19 cellular contexts compared by ENCODE assay signal in the genomic region with DNA sequence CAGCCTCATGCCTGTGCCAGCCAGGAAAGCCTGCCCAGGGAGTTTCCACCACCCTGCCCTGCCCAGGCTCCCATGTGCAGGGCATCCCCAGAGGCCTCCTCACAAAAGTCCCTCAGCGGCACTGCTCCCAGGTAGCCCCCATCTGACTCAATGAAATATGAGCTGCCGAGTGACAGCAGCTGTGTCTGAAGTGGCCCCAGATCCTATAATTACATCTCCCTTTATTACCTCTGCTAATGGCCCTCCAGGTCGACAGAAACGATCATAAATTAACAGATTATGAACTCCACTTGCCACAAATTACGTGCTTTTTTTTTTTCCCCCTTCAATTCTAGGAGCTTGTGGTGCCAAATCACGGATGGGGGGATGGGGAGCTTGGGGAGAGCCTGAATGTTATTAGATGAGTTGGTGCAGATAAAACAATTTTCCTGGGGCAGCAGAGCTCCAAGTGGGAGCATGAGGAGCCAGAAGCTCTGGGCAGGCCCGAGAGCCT.
DNase-seq lines count a peak whose midpoint lies in the region; ATAC-seq and TF ChIP-seq lines count a peak whose summit lies in the region.
"Had no signal": no experiment of that assay in that cellular context is flagged by ENCODE, and none has a peak within 500 bp of the region (broad histone marks: within the 10 kb centered on the region; RNA-seq: fewer than 3 reads in every experiment).

No MANE protein-coding gene starts in this region.

- no peak overlapping the region for H3K4me3 ChIP-seq in PC-9
- H3K4me3 ChIP-seq: coronary artery, K562, left ventricle myocardium inferior, uterus had no signal

- H3K4me1 ChIP-seq in foreskin keratinocyte, result no peaks in the 10 kb centered on the region
- H3K4me1 ChIP-seq in PC-9 (replicated peaks; ENCODE audit: insufficient read depth), result no peaks in the 10 kb centered on the region
- H3K4me1 ChIP-seq: left ventricle myocardium inferior, uterus had no signal

- no peak overlapping the region for H2AFZ ChIP-seq in PC-9

- ATAC-seq in foreskin keratinocyte, result peak; percentile 18
- no peak for ATAC-seq in activated T-helper 17 cell treated with anti-CD3 and anti-CD28 coated beads, Interleukin-2, amount 50 U/mL, for 72 hours (replicated peaks)
- ATAC-seq: activated CD4-positive, CD25-positive, alpha-beta regulatory T cell treated with anti-CD3 and anti-CD28 coated beads, Interleukin-2, amount 50 U/mL, for 24 hours; K562; naive thymus-derived CD8-positive, alpha-beta T cell; sciatic nerve had no signal

- no peak overlapping the region for H3K27ac Mint-ChIP-seq in activated T-helper 17 cell treated with anti-CD3 and anti-CD28 coated beads, Interleukin-2, amount 50 U/mL, for 72 hours
- H3K27ac Mint-ChIP-seq: naive thymus-derived CD8-positive, alpha-beta T cell had no signal

- POLR2A ChIA-PET in PC-9 (lab: Charles Lee; ENCODE audit: unreplicated experiment), result no interaction called here

- H3K36me3 ChIP-seq in PC-9 (ENCODE audit: low read depth), result no peaks in the 10 kb centered on the region
- H3K36me3 ChIP-seq: left ventricle myocardium inferior, uterus had no signal

- no peaks in the 10 kb centered on the region for H3K36me3 Mint-ChIP-seq in activated T-helper 17 cell treated with anti-CD3 and anti-CD28 coated beads, Interleukin-2, amount 50 U/mL, for 72 hours (ENCODE audit: low read depth)
- H3K36me3 Mint-ChIP-seq: naive thymus-derived CD8-positive, alpha-beta T cell had no signal

- intact Hi-C loops in PC-9 (cut with micrococcal nuclease; ENCODE audit: unreplicated experiment), result no loop called here

- no peaks in the 10 kb centered on the region for H3K79me2 ChIP-seq in PC-9 (ENCODE audit: low read depth)

- H3K4me3 Mint-ChIP-seq in activated T-helper 17 cell treated with anti-CD3 and anti-CD28 coated beads, Interleukin-2, amount 50 U/mL, for 72 hours, result no peak overlapping the region
- H3K4me3 Mint-ChIP-seq: naive thymus-derived CD8-positive, alpha-beta T cell had no signal

- CTCF ChIA-PET in PC-9 (lab: Charles Lee), result no interaction called here

- H3K4me1 Mint-ChIP-seq in activated T-helper 17 cell treated with anti-CD3 and anti-CD28 coated beads, Interleukin-2, amount 50 U/mL, for 72 hours, result no peaks in the 10 kb centered on the region
- H3K4me1 Mint-ChIP-seq: naive thymus-derived CD8-positive, alpha-beta T cell had no signal

- BruUV-seq in PC-9 (replicated peaks; lab: Mats Ljungman, UMichigan), result no TSS peak

- H3K9me2 ChIP-seq in PC-9 (ENCODE audit: insufficient read depth), result no peaks in the 10 kb centered on the region

- peaks cover 11% of the 10 kb centered on the region for H3K27me3 Mint-ChIP-seq in activated T-helper 17 cell treated with anti-CD3 and anti-CD28 coated beads, Interleukin-2, amount 50 U/mL, for 72 hours

- peak; percentile 95 for DNase-seq in DMS153 treated with DMSO at 0.1 percent for 48 hours (lab: John Stamatoyannopoulos, UW; ENCODE audit: unreplicated experiment)
- peak; percentile 97 for DNase-seq in NCI-H1436 treated with DMSO at 0.1 percent for 48 hours (lab: John Stamatoyannopoulos, UW)
- DNase-seq in NCI-H524 treated with DMSO at 0.1 percent for 48 hours (lab: John Stamatoyannopoulos, UW), result peak; percentile 100
- no peak for DNase-seq in foreskin keratinocyte
- no peak for DNase-seq in SIG-M5 (lab: John Stamatoyannopoulos, UW)
- no peak for DNase-seq in PC-9
- DNase-seq in activated effector memory CD4-positive, alpha-beta T cell treated with anti-CD3 and anti-CD28 coated beads, Interleukin-2, amount 50 U/mL, for 16 hours, result no peak
- DNase-seq: activated T-cell treated with anti-CD3 and anti-CD28 coated beads for 4 hours; erythroblast; head of caudate nucleus; left ventricle myocardium inferior; naive thymus-derived CD8-positive, alpha-beta T cell; stimulated activated naive CD4-positive, alpha-beta T cell treated with Interleukin-2 at 50 U/mL for 16 hours; uterus had no signal

- no peak for TF ChIP-seq CTCF in foreskin keratinocyte (conservative IDR thresholded peaks at IDR 0.05)
- no peak for TF ChIP-seq CTCF in PC-9 (conservative IDR thresholded peaks at IDR 0.05)

- no peak overlapping the region for H3K4me2 ChIP-seq in PC-9

- no peaks in the 10 kb centered on the region for H3K9me3 Mint-ChIP-seq in activated T-helper 17 cell treated with anti-CD3 and anti-CD28 coated beads, Interleukin-2, amount 50 U/mL, for 72 hours
- H3K9me3 Mint-ChIP-seq: naive thymus-derived CD8-positive, alpha-beta T cell had no signal

- H3F3A ChIP-seq in PC-9 (ENCODE audit: insufficient read depth, low read depth), result no peaks in the 10 kb centered on the region

- no peaks in the 10 kb centered on the region for H3K9me3 ChIP-seq in PC-9 (ENCODE audit: insufficient read depth, low read depth)
- H3K9me3 ChIP-seq: left ventricle myocardium inferior, uterus had no signal

- H3K27ac ChIP-seq in foreskin keratinocyte, result no peak overlapping the region
- no peak overlapping the region for H3K27ac ChIP-seq in PC-9
- H3K27ac ChIP-seq: coronary artery, left ventricle myocardium inferior, uterus had no signal

- H3K27me3 ChIP-seq in foreskin keratinocyte (peaks cover 3% of the 10 kb centered on the region), PC-9 (ENCODE audit: insufficient read depth, low read depth) (peaks cover 97% of the 10 kb centered on the region)
- H3K27me3 ChIP-seq: uterus had no signal

- no peaks in the 10 kb centered on the region for H4K20me1 ChIP-seq in PC-9 (ENCODE audit: insufficient read depth)

Comparison
In these comparisons a context has a peak if more than half of its experiments do, and no peak if none do; other contexts are left out.
1. DNase-seq: peak in DMS153 treated with DMSO at 0.1 percent for 48 hours (single experiment), NCI-H1436 treated with DMSO at 0.1 percent for 48 hours (single experiment) and NCI-H524 treated with DMSO at 0.1 percent for 48 hours (single experiment); none in foreskin keratinocyte (0 of 2), SIG-M5 (single experiment), PC-9 (0 of 2) and activated effector memory CD4-positive, alpha-beta T cell treated with anti-CD3 and anti-CD28 coated beads, Interleukin-2, amount 50 U/mL, for 16 hours (single experiment).